In genomic region chr4:74444891-74445642, GRCh38 we compare ENCODE assay signal across 8 cellular contexts. TPM values are rescaled to one million over a fixed set of nuclear protein-coding genes. Genes with fewer than 3 reads are reported as not detected.
DNase-seq lines count a peak whose midpoint lies in the region; ATAC-seq and TF ChIP-seq lines count a peak whose summit lies in the region.

TSS of gene AREG (plus strand) at chr4:74445136. CDS start at chr4:74445346, 210 bp downstream.

- H3K4me3 ChIP-seq in AG04449 (ENCODE audit: low read depth, low read length): peak within 1 kb of the TSS; percentile 78

- TF ChIP-seq CTCF in AG04449 (IDR thresholded peaks at IDR 0.05; ENCODE audit: insufficient read depth, low read length, missing control alignments): peak; percentile 70

- ATAC-seq in GM18858 (IDR thresholded peaks at IDR 0.05; ENCODE audit: unreplicated experiment) (peak; percentile 75), HG03066 (IDR thresholded peaks at IDR 0.05; ENCODE audit: low read depth, unreplicated experiment) (peak; percentile 92)

- CTCF ChIA-PET in AG04449 (lab: Yijun Ruan, JAX): interaction anchor here (0.7 to 2.2 kb wide), 18 partner anchors 9 to 233 kb away, joined by 3 to 24 read pairs (median 4); no protein-coding TSS in a partner anchor

- DNase-seq in AG04449 (ENCODE audit: low read depth, low spot score) (no peak), erythroblast (lab: John Stamatoyannopoulos, UW) (peak; percentile 78 to 86), myocyte (ENCODE audit: low read depth) (peak; percentile 68)
- peak; percentile 69 for DNase-seq in NK-92 treated with Interleukin-12 subunit alpha and Interleukin-12 subunit beta, amount 100 ng/mL, for 24 hours (lab: John Stamatoyannopoulos, UW)
- DNase-seq in activated CD8-positive, alpha-beta memory T cell treated with anti-CD3 and anti-CD28 coated beads, Interleukin-2, amount 50 U/mL, for 4 hours: peak; percentile 96
- DNase-seq in stimulated activated CD8-positive, alpha-beta memory T cell treated with anti-CD3 and anti-CD28 coated beads, Interleukin-7, amount 100 ng/mL, for 4 hours (ENCODE audit: low read depth in 2 of 2): peak; percentile 92 to 93

- peak; percentile 68 for TF ChIP-seq POLR2A in erythroblast (IDR thresholded peaks at IDR 0.05; ENCODE audit: low read length)

- POLR2A ChIA-PET in AG04449 (lab: Yijun Ruan, JAX): interaction anchor here (0.6 kb wide), 2 partner anchors 35 to 57 kb away, joined by 3 read pairs; no protein-coding TSS in a partner anchor

RNA-seq across cellular contexts. Expression of gene AREG, which starts in this region (rescaled TPM):
- not detected in 2 replicates for total RNA-seq in myocyte
- 0.10 TPM for polyA plus RNA-seq in myocyte (2012)

Comparison
In these comparisons a context has a peak if more than half of its experiments do, and no peak if none do; other contexts are left out.
1. Peak in DNase-seq in myocyte; RNA of the gene not detected or under 1 TPM.